9 cellular contexts compared by ENCODE assay signal in the genomic region with DNA sequence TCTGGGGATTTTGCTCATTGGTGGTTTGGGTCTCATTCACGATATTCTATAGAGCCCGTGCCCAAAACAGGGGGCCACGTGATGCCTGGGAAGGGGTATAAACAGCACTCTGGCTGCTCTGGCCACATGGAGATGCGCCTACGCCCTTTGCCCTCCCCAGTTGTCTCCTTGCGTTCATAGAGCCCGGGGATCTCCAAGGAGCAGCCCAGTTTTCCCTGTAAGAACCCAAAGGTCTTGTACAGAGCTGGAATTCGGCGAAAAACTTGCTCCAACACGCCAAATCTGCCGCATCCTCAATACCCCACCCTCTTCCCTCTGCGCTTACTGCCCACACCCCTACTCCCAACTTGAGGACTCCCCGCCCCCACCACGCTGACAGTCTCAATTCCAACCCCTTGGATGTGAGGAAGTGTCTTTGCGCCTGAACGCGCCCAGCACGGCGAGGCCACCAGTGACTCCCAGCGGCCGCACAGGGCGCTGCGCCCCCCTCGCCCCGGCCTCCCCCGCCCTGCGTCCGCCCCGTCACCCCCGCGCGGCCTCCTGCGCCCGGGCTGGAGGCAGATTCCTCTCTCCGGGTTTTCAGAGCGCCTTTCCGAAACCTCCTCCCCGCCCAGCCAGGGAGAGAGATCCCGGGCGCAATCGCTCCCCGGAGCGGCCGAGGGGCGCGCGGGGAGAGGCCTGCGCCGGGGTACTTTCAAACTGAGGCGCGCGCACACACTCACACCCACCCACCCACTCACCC. TPM values are rescaled to one million over a fixed set of nuclear protein-coding genes. Genes with fewer than 3 reads are reported as not detected.
DNase-seq lines count a peak whose midpoint lies in the region; ATAC-seq and TF ChIP-seq lines count a peak whose summit lies in the region.
"Had no signal": no experiment of that assay in that cellular context is flagged by ENCODE, and none has a peak within 500 bp of the region (broad histone marks: within the 10 kb centered on the region; RNA-seq: fewer than 3 reads in every experiment).

A gene (plus strand): TSS at position 582 of the 742 bp plus-strand sequence. CDS start 558 bp downstream, outside the sequence.

- TF ChIP-seq POLR2A in stomach (IDR thresholded peaks at IDR 0.05): no peak

- 2 to 34% (median 5%) methylated on average over 14 to 51 of the region's 52 CpGs for WGBS in stomach, 5 donors

- peaks cover 70% of the 10 kb centered on the region for H3K27me3 Mint-ChIP-seq in activated T-cell treated with anti-CD3 and anti-CD28 coated beads, Interleukin-2, amount 50 U/mL, for 72 hours (ENCODE audit: low read depth)
- H3K27me3 Mint-ChIP-seq in T-helper 2 cell treated with Interferon-gamma antibody and Interleukin-4, amounts not matched to agents 5 μg/mL and 100 μg/mL, for 36 hours (ENCODE audit: low read depth): peaks cover 38% of the 10 kb centered on the region

- TF ChIP-seq CTCF in coronary artery (IDR thresholded peaks at IDR 0.05): peak; percentile 55
- peak in 3 of 7 experiments; percentile 47 to 60 (median 56) for TF ChIP-seq CTCF in stomach (IDR thresholded peaks at IDR 0.05)

- H3K9me3 Mint-ChIP-seq in activated T-cell treated with anti-CD3 and anti-CD28 coated beads, Interleukin-2, amount 50 U/mL, for 72 hours: peaks cover 0 to 2% of the 10 kb centered on the region in 2 donors
- H3K9me3 Mint-ChIP-seq in T-helper 2 cell treated with Interferon-gamma antibody and Interleukin-4, amounts not matched to agents 5 μg/mL and 100 μg/mL, for 36 hours: no peaks in the 10 kb centered on the region

- H3K4me3 Mint-ChIP-seq in activated T-cell treated with anti-CD3 and anti-CD28 coated beads, Interleukin-2, amount 50 U/mL, for 72 hours: peak within 1 kb of the TSS; percentile 39 to 80
- no peak within 1 kb of the TSS for H3K4me3 Mint-ChIP-seq in T-helper 2 cell treated with Interferon-gamma antibody and Interleukin-4, amounts not matched to agents 5 μg/mL and 100 μg/mL, for 36 hours

- ATAC-seq in activated T-cell treated with anti-CD3 and anti-CD28 coated beads, Interleukin-2, amount 50 U/mL, for 72 hours (replicated peaks in 1 of 2): peak; percentile 26 to 38
- no peak for ATAC-seq in HG03095 (IDR thresholded peaks at IDR 0.05; ENCODE audit: unreplicated experiment)

- H3K27me3 ChIP-seq in stomach: peaks cover 5 to 22% (median 6%) of the 10 kb centered on the region in 3 donors

- H3K9me3 ChIP-seq in stomach: peaks cover 0 to 9% (median 0%) of the 10 kb centered on the region in 4 donors

- intact Hi-C loops in stomach (cut with DNase I; ENCODE audit: low total_unique reads): no loop called here

- no peaks in the 10 kb centered on the region for H3K36me3 Mint-ChIP-seq in activated T-cell treated with anti-CD3 and anti-CD28 coated beads, Interleukin-2, amount 50 U/mL, for 72 hours (ENCODE audit: insufficient read depth in 2 of 2)
- H3K36me3 Mint-ChIP-seq in T-helper 2 cell treated with Interferon-gamma antibody and Interleukin-4, amounts not matched to agents 5 μg/mL and 100 μg/mL, for 36 hours (ENCODE audit: low read depth): no peaks in the 10 kb centered on the region

- peak within 1 kb of the TSS; percentile 46 to 81 for H3K27ac ChIP-seq in coronary artery
- peak within 1 kb of the TSS; percentile 55 to 79 (median 66) for H3K27ac ChIP-seq in stomach

- H3K4me3 ChIP-seq in coronary artery (peak within 1 kb of the TSS; percentile 79), stomach (peak within 1 kb of the TSS; percentile 52 to 70 (median 60))

- no peaks in the 10 kb centered on the region for H3K4me1 ChIP-seq in stomach

- H3K4me1 Mint-ChIP-seq in activated T-cell treated with anti-CD3 and anti-CD28 coated beads, Interleukin-2, amount 50 U/mL, for 72 hours (ENCODE audit: low read depth): peaks cover 17% of the 10 kb centered on the region
- H3K4me1 Mint-ChIP-seq in T-helper 2 cell treated with Interferon-gamma antibody and Interleukin-4, amounts not matched to agents 5 μg/mL and 100 μg/mL, for 36 hours (ENCODE audit: low read depth): no peaks in the 10 kb centered on the region

- no peak within 1 kb of the TSS for H3K27ac Mint-ChIP-seq in activated T-cell treated with anti-CD3 and anti-CD28 coated beads, Interleukin-2, amount 50 U/mL, for 72 hours
- no peak within 1 kb of the TSS for H3K27ac Mint-ChIP-seq in T-helper 2 cell treated with Interferon-gamma antibody and Interleukin-4, amounts not matched to agents 5 μg/mL and 100 μg/mL, for 36 hours
- H3K27ac Mint-ChIP-seq: activated naive CD4-positive, alpha-beta T cell treated with anti-CD3 and anti-CD28 coated beads, Interleukin-2, amount 50 U/mL, for 72 hours had no signal

- H3K36me3 ChIP-seq in stomach: no peaks in the 10 kb centered on the region

- DNase-seq in activated T-cell treated with anti-CD3 and anti-CD28 coated beads, Interleukin-2, amount 50 U/mL, for 72 hours: peak; percentile 34 to 40
- no peak for DNase-seq in activated T-cell treated with anti-CD3 and anti-CD28 coated beads for 4 hours
- DNase-seq in NCI-H748 (lab: John Stamatoyannopoulos, UW; ENCODE audit: unreplicated experiment): peak; percentile 87
- DNase-seq in coronary artery (ENCODE audit: low spot score): peak; percentile 82
- peak; percentile 49 for DNase-seq in kidney glomerular epithelial cell (lab: John Stamatoyannopoulos, UW)
- DNase-seq in stomach: peak; percentile 65
- DNase-seq in T-helper 2 cell treated with Interferon-gamma antibody and Interleukin-4, amounts not matched to agents 5 μg/mL and 100 μg/mL, for 36 hours (ENCODE audit: low spot score): no peak

- no peak for TF ChIP-seq EP300 in stomach (IDR thresholded peaks at IDR 0.05)

RNA-seq across cellular contexts. Expression of the gene that starts here (rescaled TPM):
- total RNA-seq in activated T-cell treated with anti-CD3 and anti-CD28 coated beads, Interleukin-2, amount 50 U/mL, for 72 hours: 10 to 100 TPM in 1 of 2 donors, 1 to 10 TPM in 1; 6.6 to 11.4 TPM
- 1 to 10 TPM; 2.9 to 7.5 (median 6.2) TPM for total RNA-seq in stomach
- polyA plus RNA-seq in stomach: 1 to 10 TPM in 2 of 3 donors, under 1 TPM in 1; 1.00 to 1.2 (median 1.1) TPM

Comparison
In these comparisons a context has a peak if more than half of its experiments do, and no peak if none do; other contexts are left out.
1. DNase-seq: peak in activated T-cell treated with anti-CD3 and anti-CD28 coated beads, Interleukin-2, amount 50 U/mL, for 72 hours (2 of 2), NCI-H748 (single experiment), coronary artery (single experiment), kidney glomerular epithelial cell (single experiment) and stomach (single experiment); none in activated T-cell treated with anti-CD3 and anti-CD28 coated beads for 4 hours (single experiment) and T-helper 2 cell treated with Interferon-gamma antibody and Interleukin-4, amounts not matched to agents 5 μg/mL and 100 μg/mL, for 36 hours (single experiment).